In the genomic region with DNA sequence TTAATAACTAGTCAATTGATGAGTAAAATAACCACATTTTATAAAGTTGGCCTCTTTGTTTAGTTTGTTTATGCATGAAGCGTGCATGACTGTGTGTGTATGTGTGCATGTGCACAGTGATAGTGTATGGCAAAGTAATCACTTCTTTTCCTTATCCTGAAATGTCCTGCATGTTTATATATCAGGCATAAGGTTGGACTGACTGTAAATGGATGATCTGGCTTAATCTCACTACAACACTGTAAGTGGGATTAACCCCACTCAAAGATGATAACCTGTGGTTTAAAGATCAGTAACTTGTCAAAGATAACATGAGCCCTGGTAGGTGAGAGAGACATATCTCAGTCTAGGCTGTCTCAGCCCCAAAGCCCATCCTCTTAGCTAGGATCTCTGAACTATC, we compare ENCODE assay signal across 25 cellular contexts.
"Had no signal": no experiment of that assay in that cellular context is flagged by ENCODE, and none has a peak within 500 bp of the region (broad histone marks: within the 10 kb centered on the region; RNA-seq: fewer than 3 reads in every experiment).

No MANE protein-coding gene starts in this region.

- ATAC-seq: left colon; left lung; lower lobe of right lung; natural killer cell; right lobe of liver; stimulated activated naive B cell treated with anti-CD40 and anti-IgM and Interleukin-4, amounts not matched to agents 10 μg/mL and 1 μg/mL and 100 μg/mL, for 72 hours had no signal

- H3K27ac Mint-ChIP-seq: immature natural killer cell; mesothelial cell of epicardium; naive B cell; natural killer cell; progenitor cell of endocrine pancreas; stimulated activated naive B cell treated with anti-CD40 and anti-IgM and Interleukin-4, amounts not matched to agents 10 μg/mL and 1 μg/mL and 100 μg/mL, for 72 hours; stimulated activated naive CD8-positive, alpha-beta T cell treated with anti-CD3 and anti-CD28 coated beads, Interleukin-15, Interleukin-2, amounts not matched to agents 100 ng/mL and 50 ng/mL, for 24 hours; type B pancreatic cell had no signal

- H3K27ac ChIP-seq: left lung, lower lobe of right lung, ovary, right atrium auricular region, right lobe of liver, tibial nerve, vagina had no signal

- H3K4me1 ChIP-seq: left lung, lower lobe of right lung, right atrium auricular region, right lobe of liver, tibial nerve, vagina had no signal

- H3K27me3 ChIP-seq: left lung, ovary, right atrium auricular region, right lobe of liver, tibial nerve, vagina had no signal

- H3K9me3 Mint-ChIP-seq: natural killer cell had no signal

- H3K36me3 Mint-ChIP-seq: immature natural killer cell; mesothelial cell of epicardium; naive B cell; natural killer cell; stimulated activated naive B cell treated with anti-CD40 and anti-IgM and Interleukin-4, amounts not matched to agents 10 μg/mL and 1 μg/mL and 100 μg/mL, for 72 hours; type B pancreatic cell had no signal

- H3K4me3 Mint-ChIP-seq: immature natural killer cell; mesothelial cell of epicardium; naive B cell; natural killer cell; stimulated activated naive B cell treated with anti-CD40 and anti-IgM and Interleukin-4, amounts not matched to agents 10 μg/mL and 1 μg/mL and 100 μg/mL, for 72 hours; stimulated activated naive CD8-positive, alpha-beta T cell treated with anti-CD3 and anti-CD28 coated beads, Interleukin-15, Interleukin-2, amounts not matched to agents 100 ng/mL and 50 ng/mL, for 24 hours; type B pancreatic cell had no signal

- H3K27me3 Mint-ChIP-seq: stimulated activated naive CD8-positive, alpha-beta T cell treated with anti-CD3 and anti-CD28 coated beads, Interleukin-15, Interleukin-2, amounts not matched to agents 100 ng/mL and 50 ng/mL, for 24 hours; type B pancreatic cell had no signal

- DNase-seq: hypothalamus; immature natural killer cell; kidney; left colon; left lung; lower lobe of right lung; mammary epithelial cell; mesenchymal stem cell; naive B cell; natural killer cell; ovary; right lobe of liver; stimulated activated CD4-positive, alpha-beta T cell treated with anti-CD3 and anti-CD28 coated beads, Interleukin-12 subunit alpha, Interleukin-12 subunit beta, amount 100 ng/mL, for 4 hours; stimulated activated CD4-positive, alpha-beta T cell treated with anti-CD3 and anti-CD28 coated beads, Interleukin-15, amount 100 ng/mL, for 24 hours; stimulated activated CD4-positive, alpha-beta T cell treated with anti-CD3 and anti-CD28 coated beads, Interleukin-2, amount 100 ng/mL, for 24 hours; stimulated activated CD4-positive, alpha-beta T cell treated with anti-CD3 and anti-CD28 coated beads, Interleukin-4, amount 100 ng/mL, for 1 hour; stimulated activated naive B cell treated with anti-CD40 and anti-IgM and Interleukin-4, amounts not matched to agents 10 μg/mL and 1 μg/mL and 100 μg/mL, for 72 hours had no signal

- FAIRE-seq: islet of Langerhans, kidney had no signal

- H3K4me1 Mint-ChIP-seq: immature natural killer cell; mesothelial cell of epicardium; naive B cell; natural killer cell; stimulated activated naive B cell treated with anti-CD40 and anti-IgM and Interleukin-4, amounts not matched to agents 10 μg/mL and 1 μg/mL and 100 μg/mL, for 72 hours had no signal

- H3K9me3 ChIP-seq: left lung, lower lobe of right lung, ovary, right atrium auricular region, right lobe of liver, vagina had no signal

- H3K36me3 ChIP-seq: left lung, lower lobe of right lung, ovary, right atrium auricular region, right lobe of liver, tibial nerve, vagina had no signal

- H3K4me3 ChIP-seq: left lung, lower lobe of right lung, ovary, right atrium auricular region, right lobe of liver, tibial nerve, vagina had no signal
